Comparison of ENCODE assay signal across 25 cellular contexts in the genomic region with DNA sequence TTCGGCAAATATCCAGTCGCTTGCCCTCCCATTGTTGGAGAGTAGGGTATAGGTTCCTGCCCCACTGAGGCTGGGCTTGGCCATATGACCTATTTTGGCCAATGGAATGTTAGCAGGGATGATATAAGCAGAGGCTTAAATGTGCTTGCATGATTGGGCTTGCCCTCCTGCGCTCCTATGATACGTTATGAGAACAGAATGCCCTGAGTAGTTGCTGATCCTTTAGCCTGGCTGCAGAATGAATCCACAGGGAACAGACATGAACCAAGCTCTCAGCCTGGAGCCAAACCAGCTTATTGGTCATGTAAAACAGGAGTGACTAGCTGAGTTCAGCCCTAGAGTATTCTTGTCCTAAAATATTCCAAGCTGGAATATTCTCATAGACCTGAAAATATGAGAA.
"Had no signal": no experiment of that assay in that cellular context is flagged by ENCODE, and none has a peak within 500 bp of the region (broad histone marks: within the 10 kb centered on the region; RNA-seq: fewer than 3 reads in every experiment).

No MANE protein-coding gene starts in this region.

- H3K27ac Mint-ChIP-seq: IgD-negative memory B cell had no signal

- ATAC-seq: Right ventricle myocardium inferior had no signal

- H3K27me3 Mint-ChIP-seq: IgD-negative memory B cell had no signal

- H3K4me1 ChIP-seq: SJSA1 had no signal

- H3K9me3 ChIP-seq: MG63, SJSA1 had no signal

- H3K27ac ChIP-seq: HL-60, SJSA1, SK-N-MC had no signal

- DNase-seq: KBM-7, MG63, NCI-H1092, NCI-H1105 treated with DMSO at 0.1 percent for 48 hours, NCI-H1417 treated with DMSO at 0.1 percent for 48 hours, NCI-H146, NCI-H1694 treated with DMSO at 0.1 percent for 48 hours, NCI-H1930, NCI-H2081 treated with DMSO at 0.1 percent for 48 hours, NCI-H2171, NCI-H226, NCI-H446, NCI-H510A, NCI-H524 treated with DMSO at 0.1 percent for 48 hours, NCI-H69, NCI-H774, RPMI8226, SHP77 treated with DMSO at 0.1 percent for 48 hours had no signal

- FAIRE-seq: HTR-8/SVneo, RCC 7860 had no signal

- H3K4me3 ChIP-seq: MG63, SJSA1, SK-N-MC had no signal

- H3K36me3 ChIP-seq: MG63, SJSA1 had no signal
